Comparison of ENCODE assay signal across 18 cellular contexts in genomic region chr15:68028808-68029207, GRCh38. TPM values are rescaled to one million over a fixed set of nuclear protein-coding genes. Genes with fewer than 3 reads are reported as not detected.
A peak's percentile ranks its signal among the peaks of the same experiment; 100 is the strongest.
DNase-seq lines count a peak whose midpoint lies in the region; ATAC-seq and TF ChIP-seq lines count a peak whose summit lies in the region.
"Had no signal": no experiment of that assay in that cellular context is flagged by ENCODE, and none has a peak within 500 bp of the region (broad histone marks: within the 10 kb centered on the region; RNA-seq: fewer than 3 reads in every experiment).

No MANE protein-coding gene starts in this region.

- no peak overlapping the region for H3K4me3 ChIP-seq in neutrophil (ENCODE audit: low read depth in 1 of 2, low read length in 1 of 2)
- H3K4me3 ChIP-seq in transverse colon, result no peak overlapping the region
- H3K4me3 ChIP-seq: BLaER1 treated with 17β-estradiol and CSF1 and Interleukin-3, amounts not matched to agents 10 nM and 100 nM; HAP-1; PC-9; SJSA1 had no signal

- no peak for TF ChIP-seq POLR2A in transverse colon (IDR thresholded peaks at IDR 0.05)

- TF ChIP-seq CTCF in neutrophil (IDR thresholded peaks at IDR 0.05) (no peak), transverse colon (IDR thresholded peaks at IDR 0.05) (no peak)

- 82 to 100% methylated on average over 5 to 6 of the region's 6 CpGs for WGBS in transverse colon (ENCODE audit: low coverage in 1 of 2), 2 donors

- H3K27me3 ChIP-seq in neutrophil, result no peaks in the 10 kb centered on the region
- no peaks in the 10 kb centered on the region for H3K27me3 ChIP-seq in transverse colon
- H3K27me3 ChIP-seq: BLaER1 treated with 17β-estradiol and CSF1 and Interleukin-3, amounts not matched to agents 10 nM and 100 nM; SJSA1 had no signal

- intact Hi-C loops in transverse colon (cut with DNase I; ENCODE audit: low total_unique reads), result no loop called here

- no peak for ATAC-seq in HG03457 (IDR thresholded peaks at IDR 0.05; ENCODE audit: unreplicated experiment)
- no peak for ATAC-seq in GM21528 (IDR thresholded peaks at IDR 0.05; ENCODE audit: low FRiP score, unreplicated experiment)

- TF ChIP-seq EP300 in transverse colon (IDR thresholded peaks at IDR 0.05; ENCODE audit: low read depth), result no peak

- peaks cover 54 to 71% of the 10 kb centered on the region in 2 experiments for H3K4me1 ChIP-seq in neutrophil (ENCODE audit: control insufficient read depth in 1 of 2, insufficient read depth in 1 of 2, low read depth in 1 of 2, low read length in 1 of 2)
- H3K4me1 ChIP-seq in transverse colon, result no peaks in the 10 kb centered on the region

- H3K27ac ChIP-seq in neutrophil (peak overlapping the region; percentile 70), transverse colon (no peak overlapping the region)
- H3K27ac ChIP-seq: BLaER1 treated with 17β-estradiol and CSF1 and Interleukin-3, amounts not matched to agents 10 nM and 100 nM; HL-60; PC-9; SJSA1 had no signal

- no peaks in the 10 kb centered on the region for H3K36me3 ChIP-seq in neutrophil
- no peaks in the 10 kb centered on the region for H3K36me3 ChIP-seq in transverse colon
- H3K36me3 ChIP-seq: BLaER1 treated with 17β-estradiol and CSF1 and Interleukin-3, amounts not matched to agents 10 nM and 100 nM; HAP-1; SJSA1 had no signal

- in situ Hi-C loops in transverse colon (cut with MboI; ENCODE audit: low pct_ligation_motif_present in 1 of 4, low pct_unique_long_range_greater_than_20kb in 1 of 4, low sequenced_read_pairs in 3 of 4), result no loop called here

- H3K9me3 ChIP-seq in neutrophil (no peaks in the 10 kb centered on the region), transverse colon (no peaks in the 10 kb centered on the region)
- H3K9me3 ChIP-seq: BLaER1 treated with 17β-estradiol and CSF1 and Interleukin-3, amounts not matched to agents 10 nM and 100 nM; SJSA1 had no signal

- peak; percentile 32 for DNase-seq in HuH-7 (ENCODE audit: low spot score)
- peak; percentile 58 for DNase-seq in MV-4-11 (lab: John Stamatoyannopoulos, UW)
- DNase-seq in SKM-1 (lab: John Stamatoyannopoulos, UW; ENCODE audit: unreplicated experiment), result peak; percentile 60
- DNase-seq in transverse colon, result no peak
- DNase-seq: CD8-positive, alpha-beta memory T cell; NCI-H1092; NCI-H1436 treated with DMSO at 0.1 percent for 48 hours; NCI-H2029 treated with DMSO at 0.1 percent for 48 hours; NCI-H2171; NCI-H69 had no signal

RNA-seq across cellular contexts. Expression of gene PIAS1, which starts 25.3 kb away (rescaled TPM):
- total RNA-seq in transverse colon, result 100 to 1,000 TPM in 1 of 4 donors, 10 to 100 TPM in 3; 34.0 to 141 (median 55.4) TPM
